In genomic region chr17:51185763-51186332, GRCh38 we compare ENCODE assay signal across 34 cellular contexts. TPM values are rescaled to one million over a fixed set of nuclear protein-coding genes. Genes with fewer than 3 reads are reported as not detected.
DNase-seq lines count a peak whose midpoint lies in the region; ATAC-seq, FAIRE-seq and TF ChIP-seq lines count a peak whose summit lies in the region.
"Had no signal": no experiment of that assay in that cellular context is flagged by ENCODE, and none has a peak within 500 bp of the region (broad histone marks: within the 10 kb centered on the region; RNA-seq: fewer than 3 reads in every experiment).

No MANE protein-coding gene starts in this region.

- intact Hi-C loops in activated CD4-positive, alpha-beta T cell treated with anti-CD3 and anti-CD28 coated beads, Interleukin-2, amount 10 ng/mL, durations not matched to agents 24 days and 14 days (cut with micrococcal nuclease): no loop called here

- peaks cover 34% of the 10 kb centered on the region for H3K36me3 Mint-ChIP-seq in activated CD4-positive, alpha-beta T cell treated with anti-CD3 and anti-CD28 coated beads, Interleukin-2, amount 10 ng/mL, durations not matched to agents 24 days and 14 days (ENCODE audit: low read depth)
- H3K36me3 Mint-ChIP-seq in activated CD4-positive, alpha-beta T cell treated with anti-CD3 and anti-CD28 coated beads, Interleukin-2, amount 10 ng/mL, durations not matched to agents 7 days and 5 days (ENCODE audit: low read depth): peaks cover 43% of the 10 kb centered on the region
- H3K36me3 Mint-ChIP-seq in progenitor cell of endocrine pancreas (ENCODE audit: insufficient read depth): peaks cover 28% of the 10 kb centered on the region

- peaks cover 8% of the 10 kb centered on the region for H3K4me1 Mint-ChIP-seq in activated CD4-positive, alpha-beta T cell treated with anti-CD3 and anti-CD28 coated beads, Interleukin-2, amount 10 ng/mL, durations not matched to agents 24 days and 14 days
- peaks cover 6% of the 10 kb centered on the region for H3K4me1 Mint-ChIP-seq in activated CD4-positive, alpha-beta T cell treated with anti-CD3 and anti-CD28 coated beads, Interleukin-2, amount 10 ng/mL, durations not matched to agents 7 days and 5 days
- H3K4me1 Mint-ChIP-seq in progenitor cell of endocrine pancreas (ENCODE audit: low read depth): no peaks in the 10 kb centered on the region

- H3K4me3 Mint-ChIP-seq in activated CD4-positive, alpha-beta T cell treated with anti-CD3 and anti-CD28 coated beads, Interleukin-2, amount 10 ng/mL, durations not matched to agents 24 days and 14 days: no peak overlapping the region
- no peak overlapping the region for H3K4me3 Mint-ChIP-seq in activated CD4-positive, alpha-beta T cell treated with anti-CD3 and anti-CD28 coated beads, Interleukin-2, amount 10 ng/mL, durations not matched to agents 7 days and 5 days
- H3K4me3 Mint-ChIP-seq in progenitor cell of endocrine pancreas (ENCODE audit: low read depth): no peak overlapping the region
- H3K4me3 Mint-ChIP-seq: activated CD4-positive, alpha-beta memory T cell treated with anti-CD3 and anti-CD28 coated beads for 36 hours; activated naive CD4-positive, alpha-beta T cell treated with anti-CD3 and anti-CD28 coated beads, Interleukin-2, amount 50 U/mL, for 24 hours; activated T-helper 17 cell treated with anti-CD3 and anti-CD28 coated beads, Interleukin-2, amount 50 U/mL, for 72 hours; dendritic cell treated with granulocyte-macrophage colony-stimulating factor and Interleukin-4, amounts not matched to agents 40 ng/mL and 50 ng/mL, for 4 days; naive B cell; type B pancreatic cell had no signal

- peak; percentile 13 for FAIRE-seq in GM12891 (lab: Jason Lieb, UNC)
- no peak for FAIRE-seq in bronchial epithelial cell (lab: Jason Lieb, UNC)
- FAIRE-seq: H1, TTC549 had no signal

- TF ChIP-seq CTCF in bronchial epithelial cell (IDR thresholded peaks at IDR 0.05; ENCODE audit: insufficient read depth, low read length, severe bottlenecking): no peak
- no peak for TF ChIP-seq CTCF in progenitor cell of endocrine pancreas (IDR thresholded peaks at IDR 0.05; ENCODE audit: unreplicated experiment)

- no peak for ATAC-seq in HG03025 (IDR thresholded peaks at IDR 0.05; ENCODE audit: low FRiP score, unreplicated experiment)
- ATAC-seq: activated T-helper 17 cell treated with anti-CD3 and anti-CD28 coated beads, Interleukin-2, amount 50 U/mL, for 72 hours; esophagus mucosa; lower lobe of right lung; psoas muscle had no signal

- DNase-seq in activated CD4-positive, alpha-beta T cell treated with anti-CD3 and anti-CD28 coated beads, Interleukin-2, amount 10 ng/mL, durations not matched to agents 24 days and 14 days: peak; percentile 49
- DNase-seq in activated CD4-positive, alpha-beta T cell treated with anti-CD3 and anti-CD28 coated beads, Interleukin-2, amount 10 ng/mL, durations not matched to agents 7 days and 5 days: no peak
- DNase-seq in GM12891 (ENCODE audit: insufficient read length, low spot score) (no peak), bronchial epithelial cell (ENCODE audit: low read depth) (peak; percentile 12), progenitor cell of endocrine pancreas (ENCODE audit: low spot score, unreplicated experiment) (no peak), NCI-H524 (lab: John Stamatoyannopoulos, UW) (no peak)
- no peak for DNase-seq in stimulated activated naive CD4-positive, alpha-beta T cell treated with Interleukin-2 at 50 U/mL for 16 hours (lab: John Stamatoyannopoulos, UW)
- DNase-seq: activated CD4-positive, alpha-beta memory T cell treated with anti-CD3 and anti-CD28 coated beads for 36 hours; activated CD4-positive, CD25-positive, alpha-beta regulatory T cell; activated CD8-positive, alpha-beta memory T cell treated with anti-CD3 and anti-CD28 coated beads, Interleukin-2, amount 50 U/mL, for 48 hours; central memory CD4-positive, alpha-beta T cell; DND-41; foreskin fibroblast; Kasumi-1; lower lobe of right lung; midbrain; naive B cell; NCI-H1417; NCI-H2029; NCI-H69; PC-9; psoas muscle; SK-N-SH; stimulated activated CD4-positive, alpha-beta T cell treated with anti-CD3 and anti-CD28 coated beads, Interleukin-4, amount 100 ng/mL, for 1 hour had no signal

- H3K27me3 Mint-ChIP-seq in activated CD4-positive, alpha-beta T cell treated with anti-CD3 and anti-CD28 coated beads, Interleukin-2, amount 10 ng/mL, durations not matched to agents 24 days and 14 days: no peaks in the 10 kb centered on the region
- H3K27me3 Mint-ChIP-seq in activated CD4-positive, alpha-beta T cell treated with anti-CD3 and anti-CD28 coated beads, Interleukin-2, amount 10 ng/mL, durations not matched to agents 7 days and 5 days: no peaks in the 10 kb centered on the region
- no peaks in the 10 kb centered on the region for H3K27me3 Mint-ChIP-seq in progenitor cell of endocrine pancreas
- H3K27me3 Mint-ChIP-seq: activated CD4-positive, alpha-beta memory T cell treated with anti-CD3 and anti-CD28 coated beads for 36 hours; activated naive CD4-positive, alpha-beta T cell treated with anti-CD3 and anti-CD28 coated beads, Interleukin-2, amount 50 U/mL, for 24 hours; activated T-helper 17 cell treated with anti-CD3 and anti-CD28 coated beads, Interleukin-2, amount 50 U/mL, for 72 hours; dendritic cell treated with granulocyte-macrophage colony-stimulating factor and Interleukin-4, amounts not matched to agents 40 ng/mL and 50 ng/mL, for 4 days; naive B cell; type B pancreatic cell had no signal

- H3K27me3 ChIP-seq in bronchial epithelial cell (ENCODE audit: control insufficient read depth, insufficient read depth, low read length): no peaks in the 10 kb centered on the region
- H3K27me3 ChIP-seq: ascending aorta, neutrophil had no signal

- H3K9me3 Mint-ChIP-seq in activated CD4-positive, alpha-beta T cell treated with anti-CD3 and anti-CD28 coated beads, Interleukin-2, amount 10 ng/mL, durations not matched to agents 24 days and 14 days: no peaks in the 10 kb centered on the region
- H3K9me3 Mint-ChIP-seq in activated CD4-positive, alpha-beta T cell treated with anti-CD3 and anti-CD28 coated beads, Interleukin-2, amount 10 ng/mL, durations not matched to agents 7 days and 5 days: no peaks in the 10 kb centered on the region
- H3K9me3 Mint-ChIP-seq in progenitor cell of endocrine pancreas (ENCODE audit: low read depth): no peaks in the 10 kb centered on the region
- H3K9me3 Mint-ChIP-seq: activated CD4-positive, alpha-beta memory T cell treated with anti-CD3 and anti-CD28 coated beads for 36 hours; activated naive CD4-positive, alpha-beta T cell treated with anti-CD3 and anti-CD28 coated beads, Interleukin-2, amount 50 U/mL, for 24 hours; activated T-helper 17 cell treated with anti-CD3 and anti-CD28 coated beads, Interleukin-2, amount 50 U/mL, for 72 hours; dendritic cell treated with granulocyte-macrophage colony-stimulating factor and Interleukin-4, amounts not matched to agents 40 ng/mL and 50 ng/mL, for 4 days; naive B cell; type B pancreatic cell had no signal

- H3K27ac Mint-ChIP-seq in activated CD4-positive, alpha-beta T cell treated with anti-CD3 and anti-CD28 coated beads, Interleukin-2, amount 10 ng/mL, durations not matched to agents 24 days and 14 days: no peak overlapping the region
- H3K27ac Mint-ChIP-seq in activated CD4-positive, alpha-beta T cell treated with anti-CD3 and anti-CD28 coated beads, Interleukin-2, amount 10 ng/mL, durations not matched to agents 7 days and 5 days: no peak overlapping the region
- peak overlapping the region; percentile 14 for H3K27ac Mint-ChIP-seq in progenitor cell of endocrine pancreas
- H3K27ac Mint-ChIP-seq: activated CD4-positive, alpha-beta memory T cell treated with anti-CD3 and anti-CD28 coated beads for 36 hours; activated naive CD4-positive, alpha-beta T cell treated with anti-CD3 and anti-CD28 coated beads, Interleukin-2, amount 50 U/mL, for 24 hours; dendritic cell treated with granulocyte-macrophage colony-stimulating factor and Interleukin-4, amounts not matched to agents 40 ng/mL and 50 ng/mL, for 4 days; type B pancreatic cell had no signal

- TF ChIP-seq POLR2A in GM12891 (IDR thresholded peaks at IDR 0.05; ENCODE audit: low read depth, low read length): no peak

- CTCF ChIA-PET in activated CD4-positive, alpha-beta T cell treated with anti-CD3 and anti-CD28 coated beads, Interleukin-2, amount 10 ng/mL, durations not matched to agents 7 days and 5 days (lab: Charles Lee): no interaction called here

- H3K36me3 ChIP-seq in bronchial epithelial cell (ENCODE audit: control insufficient read depth, insufficient read depth, low read length): peaks cover 10% of the 10 kb centered on the region

- POLR2A ChIA-PET in activated CD4-positive, alpha-beta T cell treated with anti-CD3 and anti-CD28 coated beads, Interleukin-2, amount 10 ng/mL, durations not matched to agents 7 days and 5 days (lab: Charles Lee): no interaction called here

- H3K4me3 ChIP-seq in bronchial epithelial cell (ENCODE audit: low read depth, low read length): no peak overlapping the region
- H3K4me3 ChIP-seq: ascending aorta, lower lobe of right lung, PC-9, psoas muscle had no signal

TF ChIP-seq in GM12891, 5 proteins besides CTCF, POLR2A, EP300 and RAD21:
- no peak for TF ChIP-seq POU2F2 (IDR thresholded peaks at IDR 0.05; ENCODE audit: low read depth, low read length)
- TF ChIP-seq TAF1 (IDR thresholded peaks at IDR 0.05; ENCODE audit: low read depth, low read length): no peak
- TF ChIP-seq SPI1 (IDR thresholded peaks at IDR 0.05; ENCODE audit: low read depth, low read length): no peak

RNA-seq across cellular contexts. Expression of gene NME2, which starts 19.6 kb away (rescaled TPM):
- total RNA-seq in activated CD4-positive, alpha-beta T cell treated with anti-CD3 and anti-CD28 coated beads, Interleukin-2, amount 10 ng/mL, durations not matched to agents 24 days and 14 days: 752 and 795 TPM in 2 replicates
- 100 to 1,000 TPM; 368 to 415 TPM for total RNA-seq in activated CD4-positive, alpha-beta T cell treated with anti-CD3 and anti-CD28 coated beads, Interleukin-2, amount 10 ng/mL, durations not matched to agents 7 days and 5 days
- 976 TPM for polyA plus RNA-seq in GM12891 (2012; ENCODE audit: low read depth, missing spikeins)
- total RNA-seq in bronchial epithelial cell (995 and 1,613 TPM in 2 replicates), progenitor cell of endocrine pancreas (318 and 358 TPM in 2 replicates)

RNA-seq across cellular contexts. Expression of gene NME1, which starts 32.5 kb away (rescaled TPM):
- total RNA-seq in activated CD4-positive, alpha-beta T cell treated with anti-CD3 and anti-CD28 coated beads, Interleukin-2, amount 10 ng/mL, durations not matched to agents 24 days and 14 days: 447 and 455 TPM in 2 replicates
- 100 to 1,000 TPM; 104 to 107 TPM for total RNA-seq in activated CD4-positive, alpha-beta T cell treated with anti-CD3 and anti-CD28 coated beads, Interleukin-2, amount 10 ng/mL, durations not matched to agents 7 days and 5 days
- polyA plus RNA-seq in GM12891 (2012; ENCODE audit: low read depth, missing spikeins): 272 TPM
- total RNA-seq in bronchial epithelial cell (129 and 204 TPM in 2 replicates), progenitor cell of endocrine pancreas (96.5 and 106 TPM in 2 replicates)

Comparison
In these comparisons a context has a peak if more than half of its experiments do, and no peak if none do; other contexts are left out.
1. DNase-seq: peak in activated CD4-positive, alpha-beta T cell treated with anti-CD3 and anti-CD28 coated beads, Interleukin-2, amount 10 ng/mL, durations not matched to agents 24 days and 14 days (single experiment) and bronchial epithelial cell (single experiment); none in activated CD4-positive, alpha-beta T cell treated with anti-CD3 and anti-CD28 coated beads, Interleukin-2, amount 10 ng/mL, durations not matched to agents 7 days and 5 days (single experiment), GM12891 (single experiment), progenitor cell of endocrine pancreas (single experiment), stimulated activated naive CD4-positive, alpha-beta T cell treated with Interleukin-2 at 50 U/mL for 16 hours (single experiment) and NCI-H524 (0 of 2).